8 cellular contexts compared by ENCODE assay signal in the genomic region with DNA sequence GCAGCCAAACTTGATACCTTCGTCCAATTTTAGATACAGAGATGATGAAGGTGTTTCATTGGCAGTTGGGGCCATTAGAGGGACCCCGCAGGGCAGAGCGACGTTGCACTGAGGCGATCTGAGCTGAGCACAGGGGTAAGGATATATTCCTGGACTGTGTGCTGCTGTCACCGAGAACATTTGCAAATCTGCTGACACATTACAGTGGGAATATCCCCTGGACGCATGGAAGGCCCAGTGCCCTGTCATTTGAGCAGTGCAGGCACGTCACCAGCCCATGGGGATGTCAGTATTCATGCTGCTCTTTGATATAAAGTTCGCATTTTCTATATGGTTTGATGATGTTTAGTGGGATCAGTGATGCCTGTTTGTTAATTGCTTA. TPM values are rescaled to one million over a fixed set of nuclear protein-coding genes. Genes with fewer than 3 reads are reported as not detected.
DNase-seq lines count a peak whose midpoint lies in the region; ATAC-seq, FAIRE-seq and TF ChIP-seq lines count a peak whose summit lies in the region.

No MANE protein-coding gene starts in this region.

- no peak overlapping the region for H3K27ac ChIP-seq in DND-41 (ENCODE audit: low read length)
- H3K27ac ChIP-seq in K562 (ENCODE audit: extremely low read depth, low read depth, low read length), result no peak overlapping the region
- no peak overlapping the region for H3K27ac ChIP-seq in transverse colon

- intact Hi-C loops in K562 (cut with micrococcal nuclease) (no loop called here), transverse colon (cut with DNase I; ENCODE audit: low total_unique reads) (loop anchor here (5.0 to 10.0 kb wide), 3 partner anchors 889 to 1647 kb away; a partner anchor contains a TSS), Calu3 (cut with micrococcal nuclease; ENCODE audit: unreplicated experiment) (loop anchor here (5.0 to 10.0 kb wide), 3 partner anchors 394 to 1639 kb away; no protein-coding TSS in a partner anchor)

- no peak for TF ChIP-seq POLR2A in K562 (conservative IDR thresholded peaks at IDR 0.05)
- TF ChIP-seq POLR2A in transverse colon (IDR thresholded peaks at IDR 0.05), result no peak

- POLR2A ChIA-PET in K562 (lab: Yijun Ruan, JAX), result no interaction called here

- H3K4me1 Mint-ChIP-seq in natural killer cell treated with Interleukin-12 subunit alpha and Interleukin-12 subunit beta and Interleukin-15 and Interleukin-18, amount 100 ng/mL, for 72 hours (ENCODE audit: low read depth in 2 of 2), result peaks cover 15% of the 10 kb centered on the region in 2 donors
- H3K4me1 Mint-ChIP-seq in Calu3 (ENCODE audit: low read depth, unreplicated experiment), result peaks cover 37% of the 10 kb centered on the region

- H3K4me3 Mint-ChIP-seq in natural killer cell treated with Interleukin-12 subunit alpha and Interleukin-12 subunit beta and Interleukin-15 and Interleukin-18, amount 100 ng/mL, for 72 hours, result peak overlapping the region; percentile 15
- H3K4me3 Mint-ChIP-seq in Calu3 (ENCODE audit: low read depth, unreplicated experiment), result no peak overlapping the region

- H3K9me1 ChIP-seq in K562 (ENCODE audit: control insufficient read depth, insufficient read depth, low read length), result no peaks in the 10 kb centered on the region

- H4K20me1 ChIP-seq in DND-41 (ENCODE audit: insufficient read depth, low read length) (no peaks in the 10 kb centered on the region), K562 (replicated peaks; ENCODE audit: control insufficient read depth, insufficient read depth, low read length) (no peaks in the 10 kb centered on the region)

- H3K27me3 ChIP-seq in DND-41 (ENCODE audit: insufficient read depth, low read length, poor library complexity) (no peaks in the 10 kb centered on the region), K562 (ENCODE audit: control insufficient read depth in 2 of 2, insufficient read depth in 2 of 2, low read length in 2 of 2) (no peaks in the 10 kb centered on the region; a peak in 1 of 5 replicates), transverse colon (no peaks in the 10 kb centered on the region)

- TF ChIP-seq CTCF in DND-41 (IDR thresholded peaks at IDR 0.05; ENCODE audit: borderline replicate concordance, extremely low read depth, low read length, poor library complexity, severe bottlenecking) (no peak), K562 (IDR thresholded peaks at IDR 0.05 in 2 of 3, conservative IDR thresholded peaks at IDR 0.05 in 1 of 3; ENCODE audit: insufficient read depth in 2 of 3, low read depth in 1 of 3, low read length in 3 of 3) (no peak), transverse colon (IDR thresholded peaks at IDR 0.05) (no peak), Calu3 (IDR thresholded peaks at IDR 0.05; ENCODE audit: unreplicated experiment) (no peak)

- DNase-seq in DND-41, result no peak
- DNase-seq in K562 (ENCODE audit: extremely low read depth in 1 of 4, low spot score in 3 of 4), result no peak
- DNase-seq in natural killer cell treated with Interleukin-12 subunit alpha and Interleukin-12 subunit beta and Interleukin-15 and Interleukin-18, amount 100 ng/mL, for 72 hours (ENCODE audit: low spot score), result no peak
- DNase-seq in HK-2 (ENCODE audit: unreplicated experiment), result no peak
- DNase-seq in stimulated activated CD4-positive, alpha-beta T cell treated with anti-CD3 and anti-CD28 coated beads, Interleukin-2, amount 100 ng/mL, for 24 hours, result no peak
- no peak for DNase-seq in transverse colon
- no peak for DNase-seq in Calu3

- no TSS peak for BruUV-seq in K562 (replicated peaks; lab: Mats Ljungman, UMichigan)
- no TSS peak for BruUV-seq in Calu3 (replicated peaks; lab: Mats Ljungman, UMichigan)

- 0% methylated on average over 9 of the region's 9 CpGs for WGBS in K562 (ENCODE audit: insufficient coverage, low coverage, missing lambda C conversion rate)
- 56 to 62% methylated on average over 3 to 9 of the region's 9 CpGs for WGBS in transverse colon (ENCODE audit: low coverage in 1 of 2), 2 donors

- in situ Hi-C loops in K562 (cut with MboI), result loop anchor here (5.0 kb wide), 1 partner anchor 1639 kb away; no protein-coding TSS in a partner anchor
- in situ Hi-C loops in transverse colon (cut with MboI; ENCODE audit: low pct_ligation_motif_present in 1 of 4, low pct_unique_long_range_greater_than_20kb in 1 of 4, low sequenced_read_pairs in 3 of 4), result loop anchor here in 3 of 4 donors (10.0 to 25.0 kb wide), 9 partner anchors 889 to 1839 kb away; a partner anchor contains a TSS

- CTCF ChIA-PET in K562 (lab: Yijun Ruan, JAX; ENCODE audit: low intra/inter-chr PET ratio), result interaction anchor here (2.5 to 3.6 kb wide), 2 partner anchors 1453 to 1641 kb away, joined by 7 to 19 read pairs; no protein-coding TSS in a partner anchor
- CTCF ChIA-PET in Calu3 (lab: Charles Lee), result interaction anchor here (0.5 to 1.0 kb wide), 4 partner anchors 766 to 1641 kb away, joined by 3 read pairs; no protein-coding TSS in a partner anchor

- H3K27me3 Mint-ChIP-seq in natural killer cell treated with Interleukin-12 subunit alpha and Interleukin-12 subunit beta and Interleukin-15 and Interleukin-18, amount 100 ng/mL, for 72 hours, result peaks cover 13 to 14% of the 10 kb centered on the region in 2 donors
- no peaks in the 10 kb centered on the region for H3K27me3 Mint-ChIP-seq in Calu3 (ENCODE audit: unreplicated experiment)

- ATAC-seq in DND-41 (ENCODE audit: insufficient read depth, low read depth), result peak; percentile 21
- ATAC-seq in HG02943 (IDR thresholded peaks at IDR 0.05; ENCODE audit: low read depth, unreplicated experiment), result peak; percentile 10
- peak; percentile 44 for ATAC-seq in K562
- peak in 1 of 2 donors; percentile 20 for ATAC-seq in natural killer cell treated with Interleukin-12 subunit alpha and Interleukin-12 subunit beta and Interleukin-15 and Interleukin-18, amount 100 ng/mL, for 72 hours

- no peak for TF ChIP-seq RAD21 in K562 (CRISPR knock-in tag; conservative IDR thresholded peaks at IDR 0.05 in 1 of 2, IDR thresholded peaks at IDR 0.05 in 1 of 2)

- FAIRE-seq in K562 (lab: Jason Lieb, UNC), result no peak

- no peak for TF ChIP-seq EP300 in K562 (IDR thresholded peaks at IDR 0.05; ENCODE audit: low read length)
- TF ChIP-seq EP300 in transverse colon (IDR thresholded peaks at IDR 0.05; ENCODE audit: low read depth), result no peak

- H3K9me3 Mint-ChIP-seq in natural killer cell treated with Interleukin-12 subunit alpha and Interleukin-12 subunit beta and Interleukin-15 and Interleukin-18, amount 100 ng/mL, for 72 hours, result no peaks in the 10 kb centered on the region
- H3K9me3 Mint-ChIP-seq in Calu3 (ENCODE audit: low read depth, unreplicated experiment), result peaks cover 4% of the 10 kb centered on the region

- H3K36me3 Mint-ChIP-seq in natural killer cell treated with Interleukin-12 subunit alpha and Interleukin-12 subunit beta and Interleukin-15 and Interleukin-18, amount 100 ng/mL, for 72 hours, result no peaks in the 10 kb centered on the region
- no peaks in the 10 kb centered on the region for H3K36me3 Mint-ChIP-seq in Calu3 (ENCODE audit: insufficient read depth, unreplicated experiment)

- H2AFZ ChIP-seq in DND-41 (ENCODE audit: low read depth, low read length), result peak overlapping the region; percentile 58
- H2AFZ ChIP-seq in K562 (ENCODE audit: low read depth, low read length), result no peak overlapping the region

- peak overlapping the region; percentile 53 for H3K4me2 ChIP-seq in DND-41 (ENCODE audit: insufficient read depth, low read length)
- no peak overlapping the region for H3K4me2 ChIP-seq in K562 (ENCODE audit: insufficient read depth, low read length)

- H3K4me1 ChIP-seq in DND-41 (ENCODE audit: insufficient read depth, low read length) (peaks cover 24% of the 10 kb centered on the region), K562 (replicated peaks in 1 of 2; ENCODE audit: control insufficient read depth in 2 of 2, insufficient read depth in 2 of 2, low read length in 2 of 2) (no peaks in the 10 kb centered on the region), transverse colon (peaks cover 0 to 4% (median 0%) of the 10 kb centered on the region in 4 donors)

- H3K4me3 ChIP-seq in DND-41 (ENCODE audit: low read depth in 1 of 2, low read length in 2 of 2) (no peak overlapping the region), K562 (no peak overlapping the region), transverse colon (no peak overlapping the region)

- peak overlapping the region; percentile 20 to 43 for H3K27ac Mint-ChIP-seq in natural killer cell treated with Interleukin-12 subunit alpha and Interleukin-12 subunit beta and Interleukin-15 and Interleukin-18, amount 100 ng/mL, for 72 hours
- H3K27ac Mint-ChIP-seq in Calu3 (ENCODE audit: unreplicated experiment), result no peak overlapping the region

- H3K9ac ChIP-seq in DND-41 (ENCODE audit: low read depth, low read length) (no peak overlapping the region), K562 (ENCODE audit: insufficient read depth in 1 of 2, low read depth in 2 of 2, low read length in 2 of 2) (no peak overlapping the region)

- peaks cover 6% of the 10 kb centered on the region for H3K9me3 ChIP-seq in DND-41 (ENCODE audit: insufficient read depth, low read length, severe bottlenecking)
- no peaks in the 10 kb centered on the region for H3K9me3 ChIP-seq in K562 (replicated peaks; ENCODE audit: control insufficient read depth, insufficient read depth, low read depth, low read length)
- H3K9me3 ChIP-seq in transverse colon, result peaks cover 0 to 5% of the 10 kb centered on the region in 2 donors

- H3K79me2 ChIP-seq in DND-41 (ENCODE audit: insufficient read depth, low read length) (no peaks in the 10 kb centered on the region), K562 (ENCODE audit: control insufficient read depth, insufficient read depth, low read length) (no peaks in the 10 kb centered on the region)

- no peaks in the 10 kb centered on the region for H3K36me3 ChIP-seq in DND-41 (ENCODE audit: insufficient read depth, low read length)
- no peaks in the 10 kb centered on the region for H3K36me3 ChIP-seq in K562 (ENCODE audit: control insufficient read depth, insufficient read depth, low read length)
- H3K36me3 ChIP-seq in transverse colon, result no peaks in the 10 kb centered on the region

RNA-seq across cellular contexts. Expression of a gene that starts 10.4 kb away (rescaled TPM):
- total RNA-seq in K562 (2011; cell fraction: chromatin; rRNA removed; ENCODE audit: low replicate concordance), result 40.5 and 87.9 TPM in 2 replicates
- 30.2 and 36.1 TPM in 2 replicates for total RNA-seq in K562 (2011; cell fraction: nucleolus; rRNA removed)
- 71.1 and 78.1 TPM in 2 replicates for total RNA-seq in K562 (2011; cell fraction: nucleoplasm; rRNA removed)
- total RNA-seq in K562 (2014; rRNA removed) (158 and 187 TPM in 2 replicates), K562 (2014; rRNA removed; fragmentation: Illumina TruSeq; extraction: Trizol) (393 and 449 TPM in 2 replicates), K562 (2015; rRNA removed; fragmentation: Illumina TruSeq; extraction: Trizol) (258 and 284 TPM in 2 replicates), K562 (2021) (237 and 256 TPM in 2 replicates), transverse colon (10 to 100 TPM in 3 of 4 donors, 1 to 10 TPM in 1; 7.8 to 91.6 (median 44.5) TPM), Calu3 (2022) (88.4 and 89.8 TPM in 2 replicates)
- polyA plus RNA-seq in K562 (2011; rRNA removed) (175 and 270 TPM in 2 replicates), K562 (2014; fragmentation: Illumina TruSeq; extraction: Trizol) (271 and 289 TPM in 2 replicates), K562 (2014; fragmentation: Nextera tagmentation; extraction: Ambion mirVana) (100 to 1,000 TPM; 729 to 850 TPM), K562 (2014; rRNA removed) (202 and 223 TPM in 2 replicates)
- polyA plus RNA-seq in K562 (2011; cell fraction: cytosol; rRNA removed), result 61.6 and 110 TPM in 2 replicates
- 33.5 and 55.7 TPM in 2 replicates for polyA plus RNA-seq in K562 (2011; cell fraction: nucleus; rRNA removed)
- 228 and 267 TPM in 2 replicates for polyA plus RNA-seq in K562 (2012)
- polyA minus RNA-seq in K562 (2011; rRNA and poly(A)+ RNA removed), result 309 and 346 TPM in 2 replicates
- 79.4 and 123 TPM in 2 replicates for polyA minus RNA-seq in K562 (2011; cell fraction: cytosol; rRNA and poly(A)+ RNA removed)
- 48.5 and 95.6 TPM in 2 replicates for polyA minus RNA-seq in K562 (2011; cell fraction: nucleus; rRNA and poly(A)+ RNA removed)
- total RNA-seq in natural killer cell treated with Interleukin-12 subunit alpha and Interleukin-12 subunit beta and Interleukin-15 and Interleukin-18, amount 100 ng/mL, for 72 hours, result 100 to 1,000 TPM in 1 of 2 donors, 10 to 100 TPM in 1; 77.8 to 106 TPM
